Comparison of ENCODE assay signal across 8 cellular contexts in genomic region chr7:50304911-50305621, GRCh38. TPM values are rescaled to one million over a fixed set of nuclear protein-coding genes. Genes with fewer than 3 reads are reported as not detected.
DNase-seq lines count a peak whose midpoint lies in the region; ATAC-seq and TF ChIP-seq lines count a peak whose summit lies in the region.

No MANE protein-coding gene starts in this region.

- no peaks in the 10 kb centered on the region for H3K9me3 ChIP-seq in skeletal muscle tissue (ENCODE audit: control insufficient read depth in 3 of 3, low read length in 3 of 3)

- peak overlapping the region in 1 of 3 donors; percentile 21 for H3K9ac ChIP-seq in skeletal muscle tissue (ENCODE audit: low read depth in 1 of 3, low read length in 3 of 3)

- H3K36me3 ChIP-seq in skeletal muscle tissue (ENCODE audit: control insufficient read depth in 3 of 3, insufficient read depth in 3 of 3, low read length in 3 of 3), result no peaks in the 10 kb centered on the region

- DNase-seq in activated gamma-delta T cell treated with Interleukin-2 at 50 U/mL for 16 hours (peak; percentile 68), activated gamma-delta T cell (lab: John Stamatoyannopoulos, UW) (no peak), epithelial cell of proximal tubule (ENCODE audit: low read depth) (no peak), NCI-H187 (lab: John Stamatoyannopoulos, UW) (no peak), substantia nigra (lab: John Stamatoyannopoulos, UW) (no peak)
- peak; percentile 60 for DNase-seq in activated CD4-positive, CD25-positive, alpha-beta regulatory T cell treated with anti-CD3 and anti-CD28 coated beads, Interleukin-2, amount 50 U/mL, for 72 hours

- H3K4me3 ChIP-seq in epithelial cell of proximal tubule (ENCODE audit: low read depth, low read length), result peak overlapping the region; percentile 26
- peak overlapping the region; percentile 45 to 52 (median 51) for H3K4me3 ChIP-seq in skeletal muscle tissue (ENCODE audit: low read length in 3 of 3)

- H3K4me1 ChIP-seq in skeletal muscle tissue (ENCODE audit: control insufficient read depth in 3 of 3, insufficient read depth in 3 of 3, low read length in 3 of 3), result peaks cover 0 to 3% (median 0%) of the 10 kb centered on the region in 3 donors

- no peak for TF ChIP-seq CTCF in epithelial cell of proximal tubule (conservative IDR thresholded peaks at IDR 0.05; ENCODE audit: low read depth, low read length)

- H3K27me3 ChIP-seq in skeletal muscle tissue (ENCODE audit: control insufficient read depth in 3 of 3, insufficient read depth in 3 of 3, low read length in 3 of 3), result peaks cover 28 to 41% (median 32%) of the 10 kb centered on the region in 3 donors

- peak; percentile 45 for ATAC-seq in HG03159 (IDR thresholded peaks at IDR 0.05; ENCODE audit: unreplicated experiment)

- H3K27ac ChIP-seq in skeletal muscle tissue (ENCODE audit: low read depth, low read length), result peak overlapping the region; percentile 30
- no peak overlapping the region for H3K27ac ChIP-seq in substantia nigra (ENCODE audit: low read depth, low read length, poor library complexity, severe bottlenecking)

RNA-seq across cellular contexts. Expression of gene IKZF1, which starts 0.6 kb away (rescaled TPM):
- not detected in 2 replicates for total RNA-seq in epithelial cell of proximal tubule
- 2.1 TPM for total RNA-seq in skeletal muscle tissue

Comparison
In these comparisons a context has a peak if more than half of its experiments do, and no peak if none do; other contexts are left out.
1. DNase-seq: peak in activated gamma-delta T cell treated with Interleukin-2 at 50 U/mL for 16 hours (single experiment) and activated CD4-positive, CD25-positive, alpha-beta regulatory T cell treated with anti-CD3 and anti-CD28 coated beads, Interleukin-2, amount 50 U/mL, for 72 hours (single experiment); none in activated gamma-delta T cell (single experiment), epithelial cell of proximal tubule (single experiment), NCI-H187 (0 of 2) and substantia nigra (0 of 49).